1 cellular context compared by ENCODE assay signal in genomic region chr9:125844611-125845010, GRCh38.
TF ChIP-seq lines count a peak whose summit lies in the region.

No MANE protein-coding gene starts in this region.

TF ChIP-seq in H1, 55 proteins besides CTCF, POLR2A, EP300 and RAD21:
- TF ChIP-seq TBP (IDR thresholded peaks at IDR 0.05; ENCODE audit: low read depth, low read length) = no peak
- no peak for TF ChIP-seq SUZ12 (IDR thresholded peaks at IDR 0.05; ENCODE audit: low read length)
- no peak for TF ChIP-seq RNF2 (IDR thresholded peaks at IDR 0.05; ENCODE audit: borderline replicate concordance, low read depth, low read length, missing control alignments, poor library complexity, severe bottlenecking)
- no peak for TF ChIP-seq KDM5A (IDR thresholded peaks at IDR 0.05; ENCODE audit: low read length)
- no peak for TF ChIP-seq SIX5 (IDR thresholded peaks at IDR 0.05; ENCODE audit: low read depth, low read length)
- no peak for TF ChIP-seq CBX8 (IDR thresholded peaks at IDR 0.05; ENCODE audit: borderline replicate concordance, low read depth, low read length)
- TF ChIP-seq SAP30 (IDR thresholded peaks at IDR 0.05; ENCODE audit: insufficient read depth, insufficient replicate concordance, low read length) = no peak
- TF ChIP-seq CTBP2 (IDR thresholded peaks at IDR 0.05; ENCODE audit: borderline replicate concordance, insufficient read depth, insufficient read length, low read length) = no peak
- TF ChIP-seq MAFK (IDR thresholded peaks at IDR 0.05; ENCODE audit: low read depth, low read length) = no peak
- no peak for TF ChIP-seq ATF2 (IDR thresholded peaks at IDR 0.05; ENCODE audit: low read length)
- TF ChIP-seq EGR1 (IDR thresholded peaks at IDR 0.05; ENCODE audit: borderline replicate concordance, low read depth, low read length) = no peak
- TF ChIP-seq NRF1 (IDR thresholded peaks at IDR 0.05; ENCODE audit: low read depth, low read length) = no peak
- TF ChIP-seq RBBP5 (IDR thresholded peaks at IDR 0.05; ENCODE audit: borderline replicate concordance, low read depth, low read length) = no peak
